ENCODE assay signal across 11 cellular contexts in the genomic region with DNA sequence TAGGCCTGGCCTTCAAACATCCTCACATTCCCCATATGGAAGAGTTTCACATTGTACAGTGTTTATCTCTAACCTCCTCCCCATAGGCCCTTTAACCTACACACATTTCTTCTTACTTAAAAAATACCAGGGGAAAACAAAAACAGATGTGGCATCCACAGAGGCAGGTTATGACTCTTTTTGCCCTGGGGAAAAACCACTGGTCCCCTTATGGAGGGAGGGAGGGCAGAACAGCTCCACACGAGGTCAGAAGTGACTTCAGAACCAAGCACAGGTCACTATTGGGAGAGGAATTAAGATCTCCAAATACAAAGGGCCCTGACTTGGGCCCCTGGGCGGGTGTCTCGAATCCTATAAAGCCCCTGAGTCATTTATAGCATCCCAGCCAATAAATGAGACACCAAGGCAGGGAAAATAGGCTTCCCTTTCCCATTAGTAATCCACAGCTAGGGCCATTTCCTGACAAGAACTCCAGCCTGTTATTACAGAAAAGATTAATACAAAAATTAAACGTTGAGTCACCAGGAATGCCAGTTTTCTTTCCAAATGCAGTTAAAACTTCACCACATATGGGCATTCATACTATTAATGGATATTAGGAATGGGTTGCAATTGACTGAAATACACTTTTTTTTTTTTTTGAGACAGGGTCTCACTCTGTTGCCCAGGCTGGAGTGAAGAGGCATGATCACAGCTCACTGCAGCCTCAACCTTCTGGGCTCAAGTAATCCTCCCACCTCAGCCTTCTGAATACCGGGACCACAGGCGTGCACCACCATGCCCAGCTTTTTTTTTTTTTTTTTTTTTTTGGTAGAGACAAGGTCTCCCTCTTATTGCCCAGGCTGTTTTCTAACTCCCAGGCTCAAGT.
DNase-seq lines count a peak whose midpoint lies in the region; ATAC-seq, FAIRE-seq and TF ChIP-seq lines count a peak whose summit lies in the region.
"Had no signal": no experiment of that assay in that cellular context is flagged by ENCODE, and none has a peak within 500 bp of the region (broad histone marks: within the 10 kb centered on the region; RNA-seq: fewer than 3 reads in every experiment).

No MANE protein-coding gene starts in this region.

- ATAC-seq in GM12878: peak; percentile 59

- H3K9me3 ChIP-seq in GM12878 (replicated peaks; ENCODE audit: control insufficient read depth, insufficient read depth, low read length): no peaks in the 10 kb centered on the region
- no peaks in the 10 kb centered on the region for H3K9me3 ChIP-seq in neuronal stem cell (replicated peaks in 1 of 2; ENCODE audit: control insufficient read depth in 2 of 2, insufficient read depth in 1 of 2, low read depth in 1 of 2, low read length in 2 of 2)
- H3K9me3 ChIP-seq in Peyer's patch: no peaks in the 10 kb centered on the region
- H3K9me3 ChIP-seq: colonic mucosa had no signal

- no peaks in the 10 kb centered on the region for H3K79me1 ChIP-seq in neuronal stem cell (ENCODE audit: low read depth, low read length)

- no peak overlapping the region for H2BK15ac ChIP-seq in neuronal stem cell (ENCODE audit: low read length)

- H3K4me2 ChIP-seq in GM12878 (ENCODE audit: control insufficient read depth, insufficient read depth) (no peak overlapping the region), neuronal stem cell (ENCODE audit: insufficient read depth, low read length, poor library complexity, severe bottlenecking) (no peak overlapping the region)

- H3K4me3 ChIP-seq in AG09309 (ENCODE audit: control insufficient read depth, low read depth, low read length): no peak overlapping the region
- H3K4me3 ChIP-seq in GM12878: no peak overlapping the region
- H3K4me3 ChIP-seq in kidney epithelial cell (ENCODE audit: low read depth, low read length): no peak overlapping the region
- no peak overlapping the region for H3K4me3 ChIP-seq in neuronal stem cell (ENCODE audit: low read length in 2 of 2)
- H3K4me3 ChIP-seq in Peyer's patch: no peak overlapping the region
- H3K4me3 ChIP-seq: colonic mucosa, lung had no signal

- no peak overlapping the region for H4K91ac ChIP-seq in neuronal stem cell (ENCODE audit: low read depth, low read length, poor library complexity)

- H2BK120ac ChIP-seq in neuronal stem cell (ENCODE audit: low read depth, low read length): no peak overlapping the region

- no peak overlapping the region for H2AK5ac ChIP-seq in neuronal stem cell (ENCODE audit: low read depth, low read length)

- H3K79me2 ChIP-seq in GM12878 (ENCODE audit: control insufficient read depth, insufficient read depth, low read length): no peaks in the 10 kb centered on the region

- H3K36me3 ChIP-seq in GM12878 (ENCODE audit: control insufficient read depth in 2 of 2, insufficient read depth in 2 of 2, low read length in 1 of 2) (no peaks in the 10 kb centered on the region), kidney epithelial cell (ENCODE audit: control insufficient read depth, insufficient read depth, low read length) (no peaks in the 10 kb centered on the region), neuronal stem cell (replicated peaks in 1 of 2; ENCODE audit: control insufficient read depth in 2 of 2, insufficient read depth in 2 of 2, low read length in 2 of 2) (peaks cover 0 to 45% of the 10 kb centered on the region in 2 donors), Peyer's patch (peaks cover 0 to 33% (median 0%) of the 10 kb centered on the region in 3 donors)
- H3K36me3 ChIP-seq: colonic mucosa had no signal

- H3K27me3 ChIP-seq in GM12878 (replicated peaks in 1 of 2; ENCODE audit: control insufficient read depth in 2 of 2, insufficient read depth in 2 of 2, low read length in 1 of 2) (no peaks in the 10 kb centered on the region; a peak in 1 of 4 replicates), kidney epithelial cell (ENCODE audit: control insufficient read depth, insufficient read depth, low read length) (no peaks in the 10 kb centered on the region), neuronal stem cell (ENCODE audit: control insufficient read depth in 3 of 3, insufficient read depth in 3 of 3, low read depth in 1 of 3, low read length in 3 of 3) (no peaks in the 10 kb centered on the region), Peyer's patch (no peaks in the 10 kb centered on the region)
- H3K27me3 ChIP-seq: colonic mucosa had no signal

- intact Hi-C loops in GM12878 (cut with micrococcal nuclease; ENCODE audit: unreplicated experiment): no loop called here

- no peak overlapping the region for H4K8ac ChIP-seq in neuronal stem cell (ENCODE audit: low read depth, low read length)

- no peak for FAIRE-seq in GM12878 (lab: Jason Lieb, UNC)

- BruUV-seq in GM12878 (replicated peaks; lab: Mats Ljungman, UMichigan): no TSS peak

- no peak overlapping the region for H2BK5ac ChIP-seq in neuronal stem cell (ENCODE audit: low read length)

- H4K20me1 ChIP-seq in GM12878 (ENCODE audit: control insufficient read depth, insufficient read depth): no peaks in the 10 kb centered on the region

- no peak overlapping the region for H3K4ac ChIP-seq in neuronal stem cell (ENCODE audit: low read length)

- H3K9ac ChIP-seq in GM12878 (ENCODE audit: control insufficient read depth, insufficient read depth, low read length): no peak overlapping the region
- no peak overlapping the region for H3K9ac ChIP-seq in neuronal stem cell (ENCODE audit: low read depth, low read length, poor library complexity)

- H2AFZ ChIP-seq in GM12878 (ENCODE audit: control insufficient read depth, low read depth, low read length) (no peak overlapping the region), neuronal stem cell (ENCODE audit: low read length) (no peak overlapping the region)

- CTCF ChIA-PET in GM12878 (lab: Yijun Ruan, JAX): no interaction called here

- no peak overlapping the region for H2BK12ac ChIP-seq in neuronal stem cell (ENCODE audit: low read length)

- TF ChIP-seq EP300 in GM12878 (IDR thresholded peaks at IDR 0.05; ENCODE audit: borderline replicate concordance in 1 of 2, control insufficient read depth in 1 of 2, low read depth in 2 of 2, low read length in 2 of 2): no peak

- DNase-seq in AG09309 (ENCODE audit: low read depth) (peak; percentile 89), HT-29 (ENCODE audit: low spot score) (peak; percentile 50), GM12878 (ENCODE audit: low read depth, low spot score) (no peak), kidney epithelial cell (ENCODE audit: low read depth) (peak; percentile 12), G401 (ENCODE audit: low spot score) (no peak), neuronal stem cell (ENCODE audit: low spot score) (no peak), Peyer's patch (no peak)
- no peak for DNase-seq in stimulated activated CD4-positive, alpha-beta T cell treated with anti-CD3 and anti-CD28 coated beads, Interleukin-1b, Interleukin-23, amount 100 ng/mL, for 48 hours
- DNase-seq: colonic mucosa had no signal

- H3K23ac ChIP-seq in neuronal stem cell (ENCODE audit: low read depth, low read length, poor library complexity): no peak overlapping the region

- in situ Hi-C loops in GM12878 (cut with MboI) (no loop called here), G401 (cut with HindIII; ENCODE audit: low sequenced_read_pairs) (no loop called here)

- POLR2A ChIA-PET in GM12878 (lab: Charles Lee): no interaction called here

- no peak overlapping the region for H3K14ac ChIP-seq in neuronal stem cell (ENCODE audit: low read length)

- TF ChIP-seq POLR2A in GM12878 (IDR thresholded peaks at IDR 0.05; ENCODE audit: low read depth, low read length) (no peak), Peyer's patch (IDR thresholded peaks at IDR 0.05) (no peak)

- no peak overlapping the region for H3K27ac ChIP-seq in GM12878 (ENCODE audit: control insufficient read depth, insufficient read depth)
- H3K27ac ChIP-seq in neuronal stem cell (replicated peaks; ENCODE audit: low read length): no peak overlapping the region
- no peak overlapping the region for H3K27ac ChIP-seq in Peyer's patch
- H3K27ac ChIP-seq: colonic mucosa, WERI-Rb-1 had no signal

- H3K18ac ChIP-seq in neuronal stem cell (ENCODE audit: low read length): no peak overlapping the region

- SMC1A ChIA-PET in GM12878 (lab: Charles Lee; ENCODE audit: uncharacterized antibody, unreplicated experiment): no interaction called here

- H3K4me1 ChIP-seq in GM12878 (ENCODE audit: control insufficient read depth, insufficient read depth, low read length): no peaks in the 10 kb centered on the region
- peaks cover 0 to 1% of the 10 kb centered on the region in 2 donors for H3K4me1 ChIP-seq in neuronal stem cell (ENCODE audit: control insufficient read depth in 2 of 2, insufficient read depth in 1 of 2, low read depth in 1 of 2, low read length in 2 of 2)
- H3K4me1 ChIP-seq in Peyer's patch: no peaks in the 10 kb centered on the region
- H3K4me1 ChIP-seq: colonic mucosa had no signal

- TF ChIP-seq CTCF in AG09309 (IDR thresholded peaks at IDR 0.05; ENCODE audit: control insufficient read depth, insufficient read depth, low read depth, low read length, missing control alignments) (no peak), GM12878 (IDR thresholded peaks at IDR 0.05 in 2 of 3, conservative IDR thresholded peaks at IDR 0.05 in 1 of 3; ENCODE audit: control insufficient read depth in 2 of 3, extremely low read depth in 1 of 3, insufficient read depth in 1 of 3, low read depth in 3 of 3, low read length in 3 of 3) (no peak), kidney epithelial cell (IDR thresholded peaks at IDR 0.05; ENCODE audit: insufficient read depth, low read length, poor library complexity, severe bottlenecking) (no peak), Peyer's patch (IDR thresholded peaks at IDR 0.05) (no peak)

- TF ChIP-seq RAD21 in GM12878 (IDR thresholded peaks at IDR 0.05; ENCODE audit: insufficient read depth, low read depth, low read length): no peak

- RAD21 ChIA-PET in GM12878 (lab: Charles Lee; ENCODE audit: unreplicated experiment): no interaction called here

- 2% methylated on average over 6 of the region's 6 CpGs for WGBS in GM12878 (ENCODE audit: insufficient coverage, insufficient replicate concordance, low lambda C conversion rate, missing lambda C conversion rate)
- WGBS in neuronal stem cell (ENCODE audit: extremely low coverage in 2 of 2, insufficient read length in 2 of 2, insufficient replicate concordance in 1 of 2), 2 donors: no CpG with 5 or more reads among the region's 6 CpGs

TF ChIP-seq in GM12878, 131 proteins besides CTCF, POLR2A, EP300 and RAD21 (continues in another document):
- TF ChIP-seq YBX1 (IDR thresholded peaks at IDR 0.05) (no peak), BMI1 (IDR thresholded peaks at IDR 0.05; ENCODE audit: borderline replicate concordance) (no peak)

Comparison
In these comparisons a context has a peak if more than half of its experiments do, and no peak if none do; other contexts are left out.
1. DNase-seq: peak in AG09309 (single experiment), HT-29 (single experiment) and kidney epithelial cell (single experiment); none in GM12878 (single experiment), stimulated activated CD4-positive, alpha-beta T cell treated with anti-CD3 and anti-CD28 coated beads, Interleukin-1b, Interleukin-23, amount 100 ng/mL, for 48 hours (single experiment), G401 (single experiment), neuronal stem cell (single experiment) and Peyer's patch (0 of 3).